ENCODE assay signal across 24 cellular contexts in the genomic region with DNA sequence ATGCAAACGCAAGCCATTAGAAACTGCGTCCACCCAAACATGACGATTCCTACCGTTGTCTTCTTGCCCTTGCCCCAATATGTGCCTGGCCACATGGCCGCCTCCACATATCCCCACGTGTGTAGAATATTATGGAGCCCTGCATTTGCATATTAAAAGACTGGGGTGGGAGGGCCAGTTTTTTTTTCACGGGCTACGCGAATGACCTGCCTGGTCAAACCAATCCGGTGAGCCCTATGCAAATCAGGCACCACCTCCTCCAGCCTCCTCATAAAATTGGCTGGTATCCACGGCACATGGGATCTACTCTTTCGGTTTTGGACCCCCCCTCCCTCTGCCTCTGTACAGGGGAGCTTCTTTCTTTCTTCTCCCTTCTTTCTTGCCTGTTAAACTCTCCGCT.
"Had no signal": no experiment of that assay in that cellular context is flagged by ENCODE, and none has a peak within 500 bp of the region (broad histone marks: within the 10 kb centered on the region; RNA-seq: fewer than 3 reads in every experiment).

No MANE protein-coding gene starts in this region.

- H3K4me3 Mint-ChIP-seq: immature natural killer cell; naive B cell; nephron progenitor cell; stimulated activated memory B cell treated with anti-CD40 and anti-IgM and Interleukin-4, amounts not matched to agents 10 μg/mL and 1 μg/mL and 100 μg/mL, for 72 hours; stimulated activated naive CD8-positive, alpha-beta T cell treated with anti-CD3 and anti-CD28 coated beads, Interleukin-15, amount 100 ng/mL, for 72 hours had no signal

- H3K27me3 ChIP-seq: spleen had no signal

- H3K9me3 Mint-ChIP-seq: immature natural killer cell; stimulated activated memory B cell treated with anti-CD40 and anti-IgM and Interleukin-4, amounts not matched to agents 10 μg/mL and 1 μg/mL and 100 μg/mL, for 72 hours; stimulated activated naive CD8-positive, alpha-beta T cell treated with anti-CD3 and anti-CD28 coated beads, Interleukin-15, amount 100 ng/mL, for 72 hours had no signal

- H3K9me3 ChIP-seq: heart left ventricle, left ventricle myocardium inferior, lower lobe of right lung, neutrophil, psoas muscle, spleen, thoracic aorta had no signal

- H3K36me3 Mint-ChIP-seq: immature natural killer cell; naive B cell; stimulated activated memory B cell treated with anti-CD40 and anti-IgM and Interleukin-4, amounts not matched to agents 10 μg/mL and 1 μg/mL and 100 μg/mL, for 72 hours had no signal

- H3K27ac ChIP-seq: dorsolateral prefrontal cortex, heart left ventricle, left ventricle myocardium inferior, lower lobe of right lung, neutrophil, psoas muscle, spleen, thoracic aorta had no signal

- H3K4me3 ChIP-seq: heart left ventricle, left ventricle myocardium inferior, lower lobe of right lung, psoas muscle, spleen, thoracic aorta had no signal

- ATAC-seq: heart left ventricle; lower lobe of right lung; psoas muscle; sciatic nerve; stimulated activated memory B cell treated with anti-CD40 and anti-IgM and Interleukin-4, amounts not matched to agents 10 μg/mL and 1 μg/mL and 100 μg/mL, for 72 hours; stimulated activated naive CD8-positive, alpha-beta T cell treated with anti-CD3 and anti-CD28 coated beads, Interleukin-15, amount 100 ng/mL, for 72 hours had no signal

- H3K4me1 ChIP-seq: lower lobe of right lung, spleen had no signal

- H3K4me1 Mint-ChIP-seq: immature natural killer cell; naive B cell; nephron progenitor cell; stimulated activated memory B cell treated with anti-CD40 and anti-IgM and Interleukin-4, amounts not matched to agents 10 μg/mL and 1 μg/mL and 100 μg/mL, for 72 hours; stimulated activated naive CD8-positive, alpha-beta T cell treated with anti-CD3 and anti-CD28 coated beads, Interleukin-15, amount 100 ng/mL, for 72 hours had no signal

- H3K27ac Mint-ChIP-seq: immature natural killer cell; naive B cell; nephron progenitor cell; stimulated activated memory B cell treated with anti-CD40 and anti-IgM and Interleukin-4, amounts not matched to agents 10 μg/mL and 1 μg/mL and 100 μg/mL, for 72 hours; stimulated activated naive CD8-positive, alpha-beta T cell treated with anti-CD3 and anti-CD28 coated beads, Interleukin-15, amount 100 ng/mL, for 72 hours had no signal

- H3K36me3 ChIP-seq: heart left ventricle, left ventricle myocardium inferior, lower lobe of right lung, neutrophil, spleen, thoracic aorta had no signal

- DNase-seq: cortex of kidney; dorsolateral prefrontal cortex; effector CD8-positive, alpha-beta T cell; foreskin melanocyte; heart left ventricle; hippocampal formation; immature natural killer cell; left ventricle myocardium inferior; lower lobe of right lung; mesenchymal stem cell; naive B cell; nephron progenitor cell; psoas muscle; retina; spleen; stimulated activated CD4-positive, alpha-beta T cell treated with anti-CD3 and anti-CD28 coated beads, Interleukin-15, amount 100 ng/mL, for 24 hours; stimulated activated CD4-positive, alpha-beta T cell treated with anti-CD3 and anti-CD28 coated beads, Interleukin-1b, Interleukin-23, amount 100 ng/mL, for 48 hours; stimulated activated CD4-positive, alpha-beta T cell treated with anti-CD3 and anti-CD28 coated beads, Interleukin-4, amount 100 ng/mL, for 24 hours; stimulated activated naive CD8-positive, alpha-beta T cell treated with anti-CD3 and anti-CD28 coated beads, Interleukin-15, amount 100 ng/mL, for 72 hours; trophoblast cell had no signal

- H3K27me3 Mint-ChIP-seq: naive B cell; stimulated activated memory B cell treated with anti-CD40 and anti-IgM and Interleukin-4, amounts not matched to agents 10 μg/mL and 1 μg/mL and 100 μg/mL, for 72 hours; stimulated activated naive CD8-positive, alpha-beta T cell treated with anti-CD3 and anti-CD28 coated beads, Interleukin-15, amount 100 ng/mL, for 72 hours had no signal
